Comparison of ENCODE assay signal across 8 cellular contexts in the genomic region with DNA sequence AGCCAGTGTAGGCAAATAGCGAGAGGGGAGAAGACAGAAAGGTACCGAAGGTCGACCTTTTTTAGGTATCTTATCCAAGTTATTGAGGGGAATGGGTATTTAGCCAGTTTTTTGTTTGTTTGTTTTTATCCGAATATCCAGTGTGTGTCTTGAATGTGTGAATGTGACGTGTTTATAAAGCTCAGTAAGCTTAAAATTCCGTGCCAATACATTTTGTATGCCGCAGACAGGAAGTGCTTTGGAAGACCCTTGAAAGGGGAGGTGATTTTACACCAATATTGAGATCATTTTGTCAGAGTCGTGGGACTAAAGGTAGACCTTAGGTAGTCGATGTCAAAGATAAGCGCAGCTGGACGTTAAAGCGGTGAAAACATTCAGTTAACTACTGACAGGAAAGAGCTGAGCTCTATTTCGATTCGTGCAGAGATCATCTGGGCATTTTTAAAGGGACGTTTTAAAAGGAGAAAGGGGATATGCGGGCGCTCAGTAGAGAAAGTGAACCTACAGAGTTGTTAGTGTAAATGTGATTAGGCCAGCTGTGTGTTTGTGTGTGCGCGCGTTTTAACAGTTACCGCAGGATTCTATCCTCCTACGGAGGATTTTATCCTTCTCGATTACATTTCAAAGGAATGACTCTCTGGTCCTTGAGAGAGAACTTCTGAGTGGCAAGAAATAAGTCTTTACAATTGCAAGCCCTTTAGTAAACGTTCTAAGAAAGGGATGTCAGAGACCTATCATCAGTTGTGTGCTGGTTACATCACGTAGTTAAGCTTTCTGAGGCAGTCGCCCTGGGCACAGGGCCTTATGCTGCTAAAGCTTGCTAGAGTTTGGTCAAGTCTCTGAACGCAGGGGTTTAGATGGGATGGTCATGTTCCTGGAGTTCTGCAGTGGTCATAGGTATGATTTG. TPM values are rescaled to one million over a fixed set of nuclear protein-coding genes. Genes with fewer than 3 reads are reported as not detected.
A peak's percentile ranks its signal among the peaks of the same experiment; 100 is the strongest.
DNase-seq lines count a peak whose midpoint lies in the region; ATAC-seq and TF ChIP-seq lines count a peak whose summit lies in the region.

No MANE protein-coding gene starts in this region.

- peak; percentile 7 for DNase-seq in Ammon's horn (ENCODE audit: low spot score)
- DNase-seq in NCI-H82 (lab: John Stamatoyannopoulos, UW) = peak; percentile 59
- peak; percentile 55 for DNase-seq in dedifferentiated amniotic fluid mesenchymal stem cell (ENCODE audit: extremely low spot score)
- DNase-seq in lung microvascular endothelial cell (ENCODE audit: low read depth in 2 of 2) = peak; percentile 36 to 59
- DNase-seq in omental fat pad (ENCODE audit: low spot score) = no peak

- no peak for TF ChIP-seq CTCF in omental fat pad (IDR thresholded peaks at IDR 0.05)

- ATAC-seq in GM19035 (IDR thresholded peaks at IDR 0.05; ENCODE audit: unreplicated experiment) = peak; percentile 3
- no peak for ATAC-seq in omental fat pad (ENCODE audit: low FRiP score)
- no peak for ATAC-seq in HG03095 (IDR thresholded peaks at IDR 0.05; ENCODE audit: unreplicated experiment)
- no peak for ATAC-seq in GM19351 (IDR thresholded peaks at IDR 0.05; ENCODE audit: unreplicated experiment)

RNA-seq across cellular contexts. Expression of gene ECHDC1, which starts 0.6 kb away (rescaled TPM):
- total RNA-seq in lung microvascular endothelial cell (32.5 and 36.2 TPM in 2 replicates), omental fat pad (10 to 100 TPM; 46.2 to 60.9 (median 60.2) TPM)
